In the genomic region with DNA sequence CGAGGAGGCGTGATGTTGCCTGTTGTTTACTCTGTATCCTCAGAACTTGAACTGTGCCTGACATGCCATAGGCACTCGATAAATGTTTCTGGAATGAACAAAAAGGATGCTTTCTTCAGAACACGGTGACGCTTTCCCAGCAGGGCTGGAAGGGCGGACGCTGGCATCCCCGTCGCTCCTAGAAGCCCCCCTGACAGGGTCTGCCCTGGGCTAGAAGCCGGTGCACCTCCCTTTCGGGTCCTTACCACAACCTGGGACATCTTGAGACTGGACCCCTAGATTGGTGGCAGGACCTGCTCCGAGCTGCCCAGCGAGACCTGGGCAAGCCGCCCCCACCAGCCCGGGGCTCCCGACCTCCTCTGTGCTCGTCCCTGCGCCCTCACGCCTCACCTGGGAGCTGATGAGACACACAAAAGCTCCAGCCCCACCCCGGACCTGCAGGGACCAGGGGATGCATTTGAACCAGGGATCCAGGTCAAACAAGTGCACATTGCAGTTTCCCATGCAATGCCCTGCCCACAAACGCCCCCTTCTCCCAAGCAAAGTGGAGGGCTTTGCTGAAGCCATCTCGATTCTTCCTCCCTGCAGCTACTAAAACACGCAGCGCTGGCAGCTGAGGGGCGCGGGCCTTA, we compare ENCODE assay signal across 14 cellular contexts.
DNase-seq lines count a peak whose midpoint lies in the region; ATAC-seq and TF ChIP-seq lines count a peak whose summit lies in the region.
"Had no signal": no experiment of that assay in that cellular context is flagged by ENCODE, and none has a peak within 500 bp of the region (broad histone marks: within the 10 kb centered on the region; RNA-seq: fewer than 3 reads in every experiment).

No MANE protein-coding gene starts in this region.

- peak overlapping the region; percentile 44 for H3K4me3 Mint-ChIP-seq in activated naive CD8-positive, alpha-beta T cell
- H3K4me3 Mint-ChIP-seq in activated naive CD8-positive, alpha-beta T cell treated with anti-CD3 and anti-CD28 coated beads for 36 hours, result no peak overlapping the region
- H3K4me3 Mint-ChIP-seq in chondrocyte (ENCODE audit: unreplicated experiment), result no peak overlapping the region
- H3K4me3 Mint-ChIP-seq in naive thymus-derived CD8-positive, alpha-beta T cell, result peak overlapping the region; percentile 22 to 70 (median 56)

- POLR2A ChIA-PET in naive thymus-derived CD8-positive, alpha-beta T cell (lab: Charles Lee), result interaction anchor here (0.6 to 5.5 kb wide), 10 partner anchors 8 to 299 kb away, joined by 3 to 42 read pairs (median 6); a partner anchor contains a TSS

- no peak for DNase-seq in activated naive CD8-positive, alpha-beta T cell treated with anti-CD3 and anti-CD28 coated beads for 36 hours
- DNase-seq in chondrocyte (ENCODE audit: low spot score), result peak; percentile 64
- DNase-seq in naive thymus-derived CD8-positive, alpha-beta T cell, result no peak
- peak; percentile 9 to 11 for DNase-seq in uterus
- no peak for DNase-seq in NCI-H2227 treated with DMSO at 0.1 percent for 48 hours (lab: John Stamatoyannopoulos, UW)
- DNase-seq in OCI-M1 (lab: John Stamatoyannopoulos, UW), result no peak
- DNase-seq: DND-41, NCI-H510A, retina, SHP77 treated with DMSO at 0.1 percent for 48 hours, thyroid gland had no signal

- no peak for ATAC-seq in naive thymus-derived CD8-positive, alpha-beta T cell
- no peak for ATAC-seq in HG02678 (IDR thresholded peaks at IDR 0.05; ENCODE audit: unreplicated experiment)
- ATAC-seq: activated naive CD4-positive, alpha-beta T cell treated with anti-CD3 and anti-CD28 coated beads, Interleukin-2, amount 50 U/mL, for 72 hours had no signal

- H3K36me3 ChIP-seq in uterus, result no peaks in the 10 kb centered on the region
- H3K36me3 ChIP-seq: thyroid gland had no signal

- H3K4me1 Mint-ChIP-seq in activated naive CD8-positive, alpha-beta T cell (ENCODE audit: low read depth), result peaks cover 69% of the 10 kb centered on the region
- peaks cover 64% of the 10 kb centered on the region for H3K4me1 Mint-ChIP-seq in activated naive CD8-positive, alpha-beta T cell treated with anti-CD3 and anti-CD28 coated beads for 36 hours
- H3K4me1 Mint-ChIP-seq in chondrocyte (ENCODE audit: low read depth), result peaks cover 43% of the 10 kb centered on the region
- H3K4me1 Mint-ChIP-seq in naive thymus-derived CD8-positive, alpha-beta T cell, result peaks cover 26 to 94% (median 88%) of the 10 kb centered on the region in 4 donors

- H3K4me1 ChIP-seq in uterus, result peaks cover 0 to 40% of the 10 kb centered on the region in 2 donors

- TF ChIP-seq CTCF in chondrocyte (IDR thresholded peaks at IDR 0.05) (no peak), uterus (IDR thresholded peaks at IDR 0.05) (no peak)

- peak overlapping the region; percentile 22 for H3K27ac Mint-ChIP-seq in activated naive CD8-positive, alpha-beta T cell
- no peak overlapping the region for H3K27ac Mint-ChIP-seq in activated naive CD8-positive, alpha-beta T cell treated with anti-CD3 and anti-CD28 coated beads for 36 hours
- H3K27ac Mint-ChIP-seq in chondrocyte (ENCODE audit: unreplicated experiment), result no peak overlapping the region
- H3K27ac Mint-ChIP-seq in naive thymus-derived CD8-positive, alpha-beta T cell, result peak overlapping the region; percentile 63 to 96 (median 81)

- H3K27me3 ChIP-seq in uterus, result no peaks in the 10 kb centered on the region
- H3K27me3 ChIP-seq: thyroid gland had no signal

- H3K36me3 Mint-ChIP-seq in activated naive CD8-positive, alpha-beta T cell, result no peaks in the 10 kb centered on the region
- no peaks in the 10 kb centered on the region for H3K36me3 Mint-ChIP-seq in activated naive CD8-positive, alpha-beta T cell treated with anti-CD3 and anti-CD28 coated beads for 36 hours
- no peaks in the 10 kb centered on the region for H3K36me3 Mint-ChIP-seq in chondrocyte (ENCODE audit: low read depth)
- no peaks in the 10 kb centered on the region for H3K36me3 Mint-ChIP-seq in naive thymus-derived CD8-positive, alpha-beta T cell
- H3K36me3 Mint-ChIP-seq: activated naive CD4-positive, alpha-beta T cell treated with anti-CD3 and anti-CD28 coated beads, Interleukin-2, amount 50 U/mL, for 72 hours had no signal

- H3K9me3 ChIP-seq in uterus, result no peaks in the 10 kb centered on the region
- H3K9me3 ChIP-seq: thyroid gland had no signal

- H3K4me3 ChIP-seq in uterus, result no peak overlapping the region
- H3K4me3 ChIP-seq: thyroid gland had no signal

- TF ChIP-seq POLR2A in uterus (IDR thresholded peaks at IDR 0.05), result no peak

- H3K27ac ChIP-seq in uterus, result no peak overlapping the region
- H3K27ac ChIP-seq: thyroid gland had no signal

- intact Hi-C loops in uterus (cut with DNase I; ENCODE audit: low total_unique reads), result no loop called here

- H3K27me3 Mint-ChIP-seq in activated naive CD8-positive, alpha-beta T cell, result no peaks in the 10 kb centered on the region
- H3K27me3 Mint-ChIP-seq in activated naive CD8-positive, alpha-beta T cell treated with anti-CD3 and anti-CD28 coated beads for 36 hours, result no peaks in the 10 kb centered on the region
- H3K27me3 Mint-ChIP-seq in chondrocyte (ENCODE audit: low read depth), result no peaks in the 10 kb centered on the region
- no peaks in the 10 kb centered on the region for H3K27me3 Mint-ChIP-seq in naive thymus-derived CD8-positive, alpha-beta T cell

- H3K9me3 Mint-ChIP-seq in activated naive CD8-positive, alpha-beta T cell (ENCODE audit: low read depth), result no peaks in the 10 kb centered on the region
- H3K9me3 Mint-ChIP-seq in activated naive CD8-positive, alpha-beta T cell treated with anti-CD3 and anti-CD28 coated beads for 36 hours, result no peaks in the 10 kb centered on the region
- H3K9me3 Mint-ChIP-seq in chondrocyte (ENCODE audit: low read depth), result no peaks in the 10 kb centered on the region
- no peaks in the 10 kb centered on the region for H3K9me3 Mint-ChIP-seq in naive thymus-derived CD8-positive, alpha-beta T cell
- H3K9me3 Mint-ChIP-seq: activated naive CD4-positive, alpha-beta T cell treated with anti-CD3 and anti-CD28 coated beads, Interleukin-2, amount 50 U/mL, for 72 hours had no signal

Comparison
In these comparisons a context has a peak if more than half of its experiments do, and no peak if none do; other contexts are left out.
1. H3K27ac Mint-ChIP-seq: peak in activated naive CD8-positive, alpha-beta T cell (single experiment) and naive thymus-derived CD8-positive, alpha-beta T cell (10 of 10); none in activated naive CD8-positive, alpha-beta T cell treated with anti-CD3 and anti-CD28 coated beads for 36 hours (single experiment) and chondrocyte (single experiment).
2. H3K4me3 Mint-ChIP-seq: peak in activated naive CD8-positive, alpha-beta T cell (single experiment) and naive thymus-derived CD8-positive, alpha-beta T cell (10 of 10); none in activated naive CD8-positive, alpha-beta T cell treated with anti-CD3 and anti-CD28 coated beads for 36 hours (single experiment) and chondrocyte (single experiment).
3. DNase-seq: peak in chondrocyte (single experiment) and uterus (2 of 2); none in activated naive CD8-positive, alpha-beta T cell treated with anti-CD3 and anti-CD28 coated beads for 36 hours (single experiment), naive thymus-derived CD8-positive, alpha-beta T cell (0 of 10), NCI-H2227 treated with DMSO at 0.1 percent for 48 hours (single experiment) and OCI-M1 (single experiment).